Comparison of ENCODE assay signal across 23 cellular contexts in genomic region chr4:138741778-138742377, GRCh38.
DNase-seq lines count a peak whose midpoint lies in the region; TF ChIP-seq lines count a peak whose summit lies in the region.
"Had no signal": no experiment of that assay in that cellular context is flagged by ENCODE, and none has a peak within 500 bp of the region (broad histone marks: within the 10 kb centered on the region; RNA-seq: fewer than 3 reads in every experiment).

No MANE protein-coding gene starts in this region.

- H3K27ac Mint-ChIP-seq in type B pancreatic cell, result no peak overlapping the region
- H3K27ac Mint-ChIP-seq: CD4-positive, alpha-beta memory T cell; T-helper 2 cell treated with Interferon-gamma antibody and Interleukin-4, amounts not matched to agents 5 μg/mL and 100 μg/mL, for 36 hours had no signal

- CTCF ChIA-PET in GM10248 (lab: Yijun Ruan, JAX), result no interaction called here

- TF ChIP-seq CTCF in type B pancreatic cell (conservative IDR thresholded peaks at IDR 0.05) (peak; percentile 21), GM10248 (IDR thresholded peaks at IDR 0.05; ENCODE audit: control extremely low read depth, extremely low read depth, low read depth, missing control alignments) (no peak)

- no peak overlapping the region for H3K4me3 Mint-ChIP-seq in type B pancreatic cell
- H3K4me3 Mint-ChIP-seq: CD4-positive, alpha-beta memory T cell; T-helper 2 cell treated with Interferon-gamma antibody and Interleukin-4, amounts not matched to agents 5 μg/mL and 100 μg/mL, for 36 hours had no signal

- peak; percentile 41 for DNase-seq in NCI-H510A treated with DMSO at 0.1 percent for 48 hours (lab: John Stamatoyannopoulos, UW)
- no peak for DNase-seq in NCI-H510A (lab: John Stamatoyannopoulos, UW)
- DNase-seq in NCI-H2029 treated with DMSO at 0.1 percent for 48 hours (lab: John Stamatoyannopoulos, UW), result peak; percentile 36
- DNase-seq in left kidney (ENCODE audit: low read depth, low spot score), result peak; percentile 45
- no peak for DNase-seq in type B pancreatic cell (ENCODE audit: extremely low spot score, unreplicated experiment)
- DNase-seq in SHP77 treated with DMSO at 0.1 percent for 48 hours (lab: John Stamatoyannopoulos, UW), result no peak
- DNase-seq in GM10248 (ENCODE audit: extremely low spot score), result no peak
- DNase-seq in middle frontal gyrus (ENCODE audit: extremely low spot score, low spot score), result no peak
- DNase-seq: C1 segment of cervical spinal cord; CD4-positive, alpha-beta memory T cell; COR-L47; DND-41; GM23248; H7; MG63; NCI-H187; NCI-H2171 treated with DMSO at 0.1 percent for 48 hours; NCI-H345; NCI-H526; NCI-H82; SHP77; T-helper 1 cell had no signal

- no peaks in the 10 kb centered on the region for H3K36me3 Mint-ChIP-seq in type B pancreatic cell
- H3K36me3 Mint-ChIP-seq: CD4-positive, alpha-beta memory T cell had no signal

- POLR2A ChIA-PET in GM10248 (lab: Yijun Ruan, JAX), result no interaction called here

- H3K4me1 Mint-ChIP-seq in type B pancreatic cell (ENCODE audit: unreplicated experiment), result peaks cover 16% of the 10 kb centered on the region
- H3K4me1 Mint-ChIP-seq: CD4-positive, alpha-beta memory T cell had no signal

- H3K27me3 Mint-ChIP-seq in type B pancreatic cell, result no peaks in the 10 kb centered on the region
- H3K27me3 Mint-ChIP-seq: CD4-positive, alpha-beta memory T cell had no signal

- H3K9me3 Mint-ChIP-seq in type B pancreatic cell, result no peaks in the 10 kb centered on the region
- H3K9me3 Mint-ChIP-seq: T-helper 2 cell treated with Interferon-gamma antibody and Interleukin-4, amounts not matched to agents 5 μg/mL and 100 μg/mL, for 36 hours had no signal

Comparison
In these comparisons a context has a peak if more than half of its experiments do, and no peak if none do; other contexts are left out.
1. DNase-seq: peak in NCI-H510A treated with DMSO at 0.1 percent for 48 hours (single experiment), NCI-H2029 treated with DMSO at 0.1 percent for 48 hours (single experiment) and left kidney (single experiment); none in NCI-H510A (single experiment), type B pancreatic cell (single experiment), SHP77 treated with DMSO at 0.1 percent for 48 hours (single experiment), GM10248 (single experiment) and middle frontal gyrus (single experiment).